Comparison of ENCODE assay signal across 1 cellular context in genomic region chr15:57767526-57767925, GRCh38.
TF ChIP-seq lines count a peak whose summit lies in the region.

No MANE protein-coding gene starts in this region.

TF ChIP-seq in H1, 55 proteins besides CTCF, POLR2A, EP300 and RAD21:
- TF ChIP-seq JUND (IDR thresholded peaks at IDR 0.05; ENCODE audit: low read length) (no peak), ATF2 (IDR thresholded peaks at IDR 0.05; ENCODE audit: low read length) (no peak), KDM4A (IDR thresholded peaks at IDR 0.05; ENCODE audit: low read depth, low read length, severe bottlenecking) (no peak), KDM1A (IDR thresholded peaks at IDR 0.05; ENCODE audit: borderline replicate concordance, low read length) (no peak), KDM5A (IDR thresholded peaks at IDR 0.05; ENCODE audit: low read length) (no peak), BCL11A (IDR thresholded peaks at IDR 0.05; ENCODE audit: low read depth in 2 of 2, low read length in 2 of 2) (no peak), GTF2F1 (IDR thresholded peaks at IDR 0.05; ENCODE audit: borderline replicate concordance, low read depth, low read length) (no peak), NANOG (IDR thresholded peaks at IDR 0.05; ENCODE audit: insufficient read depth, low read depth, low read length, poor library complexity, severe bottlenecking) (no peak), USF2 (IDR thresholded peaks at IDR 0.05; ENCODE audit: low read length) (no peak), RBBP5 (IDR thresholded peaks at IDR 0.05; ENCODE audit: borderline replicate concordance, low read depth, low read length) (no peak), CBX5 (IDR thresholded peaks at IDR 0.05; ENCODE audit: low read depth, low read length) (no peak), JUN (IDR thresholded peaks at IDR 0.05; ENCODE audit: low read depth, low read length) (no peak), RNF2 (IDR thresholded peaks at IDR 0.05; ENCODE audit: borderline replicate concordance, low read depth, low read length, missing control alignments, poor library complexity, severe bottlenecking) (no peak), SIX5 (IDR thresholded peaks at IDR 0.05; ENCODE audit: low read depth, low read length) (no peak), SP4 (IDR thresholded peaks at IDR 0.05; ENCODE audit: low read length) (no peak), SP2 (IDR thresholded peaks at IDR 0.05; ENCODE audit: low read length) (no peak), EGR1 (IDR thresholded peaks at IDR 0.05; ENCODE audit: borderline replicate concordance, low read depth, low read length) (no peak), SIRT6 (IDR thresholded peaks at IDR 0.05; ENCODE audit: low read length) (no peak), CHD1 (IDR thresholded peaks at IDR 0.05; ENCODE audit: low read depth, low read length) (no peak)
